In the genomic region with DNA sequence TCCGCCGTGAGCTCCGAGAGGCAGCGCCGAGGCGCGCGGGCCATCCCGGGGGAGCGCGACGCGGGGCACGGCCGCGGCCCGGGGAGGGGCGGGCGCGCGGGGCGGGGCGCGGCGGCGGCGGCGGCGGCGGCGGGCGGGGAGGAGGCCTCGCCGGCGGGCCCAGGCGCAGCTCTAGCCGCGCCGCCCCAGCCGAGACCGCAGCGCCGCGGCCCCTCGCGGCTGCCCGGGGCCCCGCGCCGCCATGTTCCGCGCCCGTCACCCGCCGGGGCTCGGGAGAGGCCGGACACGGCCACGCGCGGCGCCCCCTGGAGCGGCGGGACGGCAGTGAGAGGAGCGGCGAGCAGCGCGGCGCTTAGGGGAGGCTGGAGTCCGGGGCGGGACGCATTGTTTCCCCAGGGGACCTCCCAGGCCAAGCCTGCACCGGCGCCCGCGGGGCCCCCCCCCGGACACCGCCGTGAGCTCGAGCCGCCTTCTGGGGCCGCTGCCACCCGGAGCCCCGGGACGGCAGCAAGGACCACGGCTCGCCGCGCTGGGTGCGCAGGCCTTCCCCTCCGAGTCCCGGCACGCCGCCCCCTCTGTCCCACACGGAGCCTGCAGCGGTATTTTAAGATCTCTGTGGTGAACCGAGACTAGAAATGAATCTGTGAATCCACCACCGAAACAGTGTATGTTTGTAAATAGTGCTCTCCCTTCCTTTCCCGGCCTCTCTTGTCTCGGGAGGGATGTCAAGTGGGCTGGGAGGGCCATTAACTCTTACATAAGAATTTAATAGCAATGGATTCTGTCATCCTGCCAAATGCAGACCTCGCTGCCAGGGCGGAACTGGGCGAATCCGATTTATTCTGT, we compare ENCODE assay signal across 8 cellular contexts. TPM values are rescaled to one million over a fixed set of nuclear protein-coding genes. Genes with fewer than 3 reads are reported as not detected.
DNase-seq lines count a peak whose midpoint lies in the region; ATAC-seq and TF ChIP-seq lines count a peak whose summit lies in the region.

A gene (minus strand): TSS at position 60 of the 846 bp plus-strand sequence. CDS start 172 bp downstream, outside the sequence.

- ATAC-seq in GM18502 (IDR thresholded peaks at IDR 0.05; ENCODE audit: poor library complexity, unreplicated experiment) (peak; percentile 85), HG02885 (IDR thresholded peaks at IDR 0.05; ENCODE audit: poor library complexity, unreplicated experiment) (peak; percentile 79)

- DNase-seq in A172 (ENCODE audit: low spot score) (peak; percentile 29), NCI-H146 treated with DMSO at 0.1 percent for 48 hours (lab: John Stamatoyannopoulos, UW; ENCODE audit: unreplicated experiment) (peak; percentile 2), dermis microvascular lymphatic vessel endothelial cell (ENCODE audit: low read depth in 2 of 2) (peak; percentile 60 to 75), left kidney (ENCODE audit: low read depth, low spot score) (peak; percentile 87)
- peak; percentile 37 to 58 for DNase-seq in stimulated activated CD4-positive, alpha-beta T cell treated with anti-CD3 and anti-CD28 coated beads, Interleukin-2, amount 100 ng/mL, for 24 hours

- no peak for TF ChIP-seq CTCF in VCaP (conservative IDR thresholded peaks at IDR 0.05)

- peak within 1 kb of the TSS; percentile 81 for H3K27ac ChIP-seq in VCaP

RNA-seq across cellular contexts. Expression of the gene that starts here (rescaled TPM):
- 22.9 and 25.9 TPM in 2 replicates for total RNA-seq in A172 (2014; rRNA removed; shearing (Covaris generic))
- total RNA-seq in dermis microvascular lymphatic vessel endothelial cell: 22.5 and 29.8 TPM in 2 replicates

Comparison
In these comparisons a context has a peak if more than half of its experiments do, and no peak if none do; other contexts are left out.
1. Peak in every context shown above with its lines: DNase-seq, ATAC-seq and H3K27ac ChIP-seq.
2. DNase-seq: peak in every context shown above with its lines; median percentile 87 in left kidney; 68 in dermis microvascular lymphatic vessel endothelial cell; 48 in stimulated activated CD4-positive, alpha-beta T cell treated with anti-CD3 and anti-CD28 coated beads, Interleukin-2, amount 100 ng/mL, for 24 hours; 29 in A172; 2 in NCI-H146 treated with DMSO at 0.1 percent for 48 hours.